ENCODE assay signal across 10 cellular contexts in genomic region chr18:48829443-48830149, GRCh38.
A peak's percentile ranks its signal among the peaks of the same experiment; 100 is the strongest.
DNase-seq lines count a peak whose midpoint lies in the region; ATAC-seq, FAIRE-seq and TF ChIP-seq lines count a peak whose summit lies in the region.
"Had no signal": no experiment of that assay in that cellular context is flagged by ENCODE, and none has a peak within 500 bp of the region (broad histone marks: within the 10 kb centered on the region; RNA-seq: fewer than 3 reads in every experiment).

No MANE protein-coding gene starts in this region.

- no peak for TF ChIP-seq CTCF in right lobe of liver (IDR thresholded peaks at IDR 0.05)
- TF ChIP-seq CTCF in HepG2 (CRISPR knock-in tag; IDR thresholded peaks at IDR 0.05): no peak
- no peak for TF ChIP-seq CTCF in mesothelial cell of epicardium (IDR thresholded peaks at IDR 0.05; ENCODE audit: unreplicated experiment)

- no peak overlapping the region for H3K27ac ChIP-seq in right lobe of liver
- H3K27ac ChIP-seq in HepG2 (ENCODE audit: extremely low read length, insufficient read depth, low read length): no peak overlapping the region

- H3K4me1 Mint-ChIP-seq in activated naive CD8-positive, alpha-beta T cell treated with anti-CD3 and anti-CD28 coated beads, Interleukin-2, amount 50 U/mL, for 24 hours: peaks cover 57% of the 10 kb centered on the region
- H3K4me1 Mint-ChIP-seq in mesothelial cell of epicardium: peaks cover 95% of the 10 kb centered on the region

- H3K27me3 Mint-ChIP-seq in activated naive CD8-positive, alpha-beta T cell treated with anti-CD3 and anti-CD28 coated beads, Interleukin-2, amount 50 U/mL, for 24 hours: no peaks in the 10 kb centered on the region
- H3K27me3 Mint-ChIP-seq in mesothelial cell of epicardium (ENCODE audit: low read depth): no peaks in the 10 kb centered on the region

- H3K27me3 ChIP-seq in right lobe of liver (no peaks in the 10 kb centered on the region), HepG2 (ENCODE audit: control insufficient read depth in 1 of 2, insufficient read depth in 2 of 2, low read length in 2 of 2) (no peaks in the 10 kb centered on the region)

- no peaks in the 10 kb centered on the region for H4K20me1 ChIP-seq in HepG2 (ENCODE audit: insufficient read depth, low read length)

- in situ Hi-C loops in HepG2 (cut with HindIII; ENCODE audit: extremely low pct_ligation_motif_present, low pct_unique_long_range_greater_than_20kb): no loop called here

- no peak for TF ChIP-seq POLR2A in right lobe of liver (IDR thresholded peaks at IDR 0.05)
- TF ChIP-seq POLR2A in HepG2 (IDR thresholded peaks at IDR 0.05; ENCODE audit: insufficient read depth in 1 of 2, low read depth in 2 of 2, low read length in 2 of 2): no peak

- POLR2A ChIA-PET in HepG2 (lab: Yijun Ruan, JAX): no interaction called here

- no peak overlapping the region for H3K4me2 ChIP-seq in HepG2 (ENCODE audit: low read depth, low read length)

- no peak for TF ChIP-seq RAD21 in HepG2 (CRISPR knock-in tag; IDR thresholded peaks at IDR 0.05)

- H3K36me3 Mint-ChIP-seq in activated naive CD8-positive, alpha-beta T cell treated with anti-CD3 and anti-CD28 coated beads, Interleukin-2, amount 50 U/mL, for 24 hours (ENCODE audit: low read depth): peaks cover 1% of the 10 kb centered on the region
- H3K36me3 Mint-ChIP-seq in mesothelial cell of epicardium: no peaks in the 10 kb centered on the region

- FAIRE-seq in HepG2 (lab: Jason Lieb, UNC): no peak

- H3K36me3 ChIP-seq in right lobe of liver (peaks cover 0 to 7% (median under 1%) of the 10 kb centered on the region in 4 donors), HepG2 (replicated peaks in 1 of 2; ENCODE audit: control insufficient read depth in 1 of 2, insufficient read depth in 2 of 2, low read length in 2 of 2) (peaks cover 3 to 29% of the 10 kb centered on the region in 2 experiments; a peak in 4 of 5 replicates)

- CTCF ChIA-PET in HepG2 (lab: Yijun Ruan, JAX; ENCODE audit: low intra/inter-chr PET ratio, low total read pairs): no interaction called here

- H3K4me3 ChIP-seq in right lobe of liver (no peak overlapping the region), HepG2 (replicated peaks in 1 of 3; ENCODE audit: insufficient read depth in 1 of 3, low read depth in 2 of 3, low read length in 3 of 3) (no peak overlapping the region)

- no peak overlapping the region for H2AFZ ChIP-seq in HepG2 (ENCODE audit: low read length)

- H3K9me3 ChIP-seq in right lobe of liver: no peaks in the 10 kb centered on the region
- no peaks in the 10 kb centered on the region for H3K9me3 ChIP-seq in HepG2 (ENCODE audit: low read length)

- H3K4me1 ChIP-seq in right lobe of liver (no peaks in the 10 kb centered on the region), HepG2 (ENCODE audit: insufficient read depth, low read length) (no peaks in the 10 kb centered on the region)

- BruUV-seq in HepG2 (replicated peaks; lab: Mats Ljungman, UMichigan): no TSS peak

- ATAC-seq in right lobe of liver: no peak
- no peak for ATAC-seq in HepG2
- ATAC-seq in activated naive CD8-positive, alpha-beta T cell treated with anti-CD3 and anti-CD28 coated beads, Interleukin-2, amount 50 U/mL, for 24 hours: no peak

- no peaks in the 10 kb centered on the region for H3K79me2 ChIP-seq in HepG2 (ENCODE audit: insufficient read depth, low read length)

- 80% methylated on average over 5 of the region's 13 CpGs for WGBS in right lobe of liver (ENCODE audit: insufficient coverage, low coverage, low lambda C conversion rate, missing lambda C conversion rate)
- 100% methylated on average over 9 of the region's 13 CpGs for WGBS in HepG2 (ENCODE audit: low lambda C conversion rate)

- H3K27ac Mint-ChIP-seq in activated naive CD8-positive, alpha-beta T cell treated with anti-CD3 and anti-CD28 coated beads, Interleukin-2, amount 50 U/mL, for 24 hours: peak overlapping the region; percentile 30
- peak overlapping the region; percentile 99 for H3K27ac Mint-ChIP-seq in mesothelial cell of epicardium

- H3K9ac ChIP-seq in HepG2 (ENCODE audit: insufficient read depth, low read depth, low read length): no peak overlapping the region

- H3K9me3 Mint-ChIP-seq in activated naive CD8-positive, alpha-beta T cell treated with anti-CD3 and anti-CD28 coated beads, Interleukin-2, amount 50 U/mL, for 24 hours: no peaks in the 10 kb centered on the region
- no peaks in the 10 kb centered on the region for H3K9me3 Mint-ChIP-seq in mesothelial cell of epicardium

- H3K4me3 Mint-ChIP-seq in activated naive CD8-positive, alpha-beta T cell treated with anti-CD3 and anti-CD28 coated beads, Interleukin-2, amount 50 U/mL, for 24 hours: no peak overlapping the region
- peak overlapping the region; percentile 24 for H3K4me3 Mint-ChIP-seq in mesothelial cell of epicardium

- intact Hi-C loops in right lobe of liver (cut with DNase I) (no loop called here), HepG2 (cut with micrococcal nuclease; ENCODE audit: unreplicated experiment) (no loop called here)

- no peak for TF ChIP-seq EP300 in HepG2 (IDR thresholded peaks at IDR 0.05; ENCODE audit: low read depth in 2 of 2, low read length in 2 of 2)
- no peak for TF ChIP-seq EP300 in HepG2 (CRISPR knock-in tag; IDR thresholded peaks at IDR 0.05; ENCODE audit: borderline replicate concordance)

- peak in 2 of 3 donors; percentile 42 to 43 for DNase-seq in right lobe of liver
- DNase-seq in HepG2 (ENCODE audit: low spot score): no peak
- no peak for DNase-seq in activated naive CD8-positive, alpha-beta T cell treated with anti-CD3 and anti-CD28 coated beads, Interleukin-2, amount 50 U/mL, for 24 hours
- peak in 1 of 2 experiments; percentile 39 for DNase-seq in mesothelial cell of epicardium (ENCODE audit: low spot score in 2 of 2, unreplicated experiment in 2 of 2)
- DNase-seq in NCI-H510A (lab: John Stamatoyannopoulos, UW): no peak
- no peak for DNase-seq in DMS53 (lab: John Stamatoyannopoulos, UW)
- DNase-seq in NCI-H526 (lab: John Stamatoyannopoulos, UW): no peak
- no peak for DNase-seq in HuH-7 (ENCODE audit: low spot score)
- DNase-seq: activated effector memory CD4-positive, alpha-beta T cell treated with anti-CD3 and anti-CD28 coated beads, Interleukin-2, amount 50 U/mL, for 16 hours; C1 segment of cervical spinal cord had no signal

TF ChIP-seq in HepG2, 621 proteins besides CTCF, POLR2A, EP300 and RAD21 (continues in another document):
- TF ChIP-seq HES4 (CRISPR knock-in tag; IDR thresholded peaks at IDR 0.05; ENCODE audit: borderline replicate concordance) (no peak), SKI (IDR thresholded peaks at IDR 0.05; ENCODE audit: partially characterized antibody) (no peak), DNMT1 (CRISPR knock-in tag; IDR thresholded peaks at IDR 0.05) (no peak), BATF2 (CRISPR knock-in tag; IDR thresholded peaks at IDR 0.05) (no peak), PRPF4 (IDR thresholded peaks at IDR 0.05; ENCODE audit: low read depth, low read length, poor library complexity, severe bottlenecking) (no peak), ZNF121 (CRISPR knock-in tag; IDR thresholded peaks at IDR 0.05) (no peak), CENPBD1 (CRISPR knock-in tag; IDR thresholded peaks at IDR 0.05; ENCODE audit: borderline replicate concordance, low read depth) (no peak), ZNF225 (CRISPR knock-in tag; IDR thresholded peaks at IDR 0.05) (no peak), ZGPAT (CRISPR knock-in tag; IDR thresholded peaks at IDR 0.05) (no peak), ZSCAN12 (CRISPR knock-in tag; IDR thresholded peaks at IDR 0.05) (no peak)

Comparison
In these comparisons a context has a peak if more than half of its experiments do, and no peak if none do; other contexts are left out.
1. DNase-seq: peak in right lobe of liver (2 of 3); none in HepG2 (single experiment), activated naive CD8-positive, alpha-beta T cell treated with anti-CD3 and anti-CD28 coated beads, Interleukin-2, amount 50 U/mL, for 24 hours (single experiment), NCI-H510A (single experiment), DMS53 (single experiment), NCI-H526 (0 of 2) and HuH-7 (single experiment).